ENCODE assay signal across 8 cellular contexts in the genomic region with DNA sequence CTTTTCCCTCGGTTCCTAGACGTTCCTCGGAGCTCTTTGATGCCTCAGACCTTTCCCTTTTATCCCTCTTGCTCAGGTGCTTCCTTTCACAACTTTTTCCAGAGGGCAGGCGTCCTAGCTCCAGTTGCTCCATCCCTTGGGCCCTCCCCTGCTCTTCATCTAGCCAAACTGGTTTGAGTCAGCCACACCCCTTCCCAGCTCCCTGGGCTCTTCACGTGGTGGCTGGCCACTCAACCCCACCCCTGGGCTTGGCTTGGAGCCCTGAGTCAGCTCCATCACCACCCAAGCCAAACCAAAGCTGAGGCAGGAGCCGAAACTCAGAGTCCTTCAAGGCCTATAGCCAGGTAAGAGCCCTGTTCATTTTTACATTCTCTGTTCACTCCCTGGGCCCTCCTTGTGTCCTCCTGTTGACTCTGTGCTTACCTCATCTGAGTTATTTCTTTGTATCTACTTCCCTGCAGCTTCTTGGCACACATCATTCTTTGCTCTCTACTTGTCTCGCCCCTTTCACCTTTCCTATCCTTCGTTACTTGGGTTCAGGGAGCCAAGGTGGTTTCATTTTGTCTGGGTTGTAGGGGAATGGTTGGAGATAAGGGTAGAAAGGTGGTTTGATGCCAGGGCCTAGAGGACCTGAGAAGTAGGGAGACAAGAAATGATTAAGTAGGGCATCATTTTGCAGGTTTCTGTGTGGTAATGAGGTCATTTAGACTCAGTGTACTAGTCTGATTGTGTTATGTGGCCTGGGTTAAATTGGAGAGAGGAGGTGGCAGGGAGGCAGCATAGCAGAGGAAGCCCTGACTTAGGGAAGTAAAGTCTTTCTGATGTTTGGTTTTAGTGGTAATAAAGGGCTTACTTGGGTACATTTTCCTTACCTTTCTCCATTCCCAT. TPM values are rescaled to one million over a fixed set of nuclear protein-coding genes. Genes with fewer than 3 reads are reported as not detected.
DNase-seq lines count a peak whose midpoint lies in the region; ATAC-seq and TF ChIP-seq lines count a peak whose summit lies in the region.

No MANE protein-coding gene starts in this region.

- no peaks in the 10 kb centered on the region for H3K4me1 ChIP-seq in neuronal stem cell (ENCODE audit: control insufficient read depth in 2 of 2, insufficient read depth in 1 of 2, low read depth in 1 of 2, low read length in 2 of 2)

- H2BK12ac ChIP-seq in neuronal stem cell (ENCODE audit: low read length) = no peak overlapping the region

- H3K79me1 ChIP-seq in neuronal stem cell (ENCODE audit: low read depth, low read length) = peaks cover 8% of the 10 kb centered on the region

- H4K8ac ChIP-seq in neuronal stem cell (ENCODE audit: low read depth, low read length) = no peak overlapping the region

- POLR2A ChIA-PET in T-cell (lab: Charles Lee) = no interaction called here

- ATAC-seq in T-cell (replicated peaks in 1 of 4) (no peak), GM18858 (IDR thresholded peaks at IDR 0.05; ENCODE audit: unreplicated experiment) (no peak)

- H3K14ac ChIP-seq in neuronal stem cell (ENCODE audit: low read length) = no peak overlapping the region

- H2BK5ac ChIP-seq in neuronal stem cell (ENCODE audit: low read length) = no peak overlapping the region

- no peak overlapping the region for H4K91ac ChIP-seq in neuronal stem cell (ENCODE audit: low read depth, low read length, poor library complexity)

- in situ Hi-C loops in G401 (cut with HindIII; ENCODE audit: low sequenced_read_pairs) = no loop called here

- peaks cover 43 to 96% of the 10 kb centered on the region in 2 donors for H3K36me3 ChIP-seq in neuronal stem cell (replicated peaks in 1 of 2; ENCODE audit: control insufficient read depth in 2 of 2, insufficient read depth in 2 of 2, low read length in 2 of 2)

- no peaks in the 10 kb centered on the region for H3K27me3 ChIP-seq in neuronal stem cell (ENCODE audit: control insufficient read depth in 3 of 3, insufficient read depth in 3 of 3, low read depth in 1 of 3, low read length in 3 of 3)

- H3K4me2 ChIP-seq in neuronal stem cell (ENCODE audit: insufficient read depth, low read length, poor library complexity, severe bottlenecking) = no peak overlapping the region

- H3K4me3 Mint-ChIP-seq in T-cell = no peak overlapping the region

- no peak overlapping the region for H3K4ac ChIP-seq in neuronal stem cell (ENCODE audit: low read length)

- H3K27me3 Mint-ChIP-seq in T-cell = no peaks in the 10 kb centered on the region

- no peak overlapping the region for H2BK120ac ChIP-seq in neuronal stem cell (ENCODE audit: low read depth, low read length)

- H3K36me3 Mint-ChIP-seq in T-cell = peaks cover 45% of the 10 kb centered on the region

- H2AK5ac ChIP-seq in neuronal stem cell (ENCODE audit: low read depth, low read length) = no peak overlapping the region

- H3K27ac Mint-ChIP-seq in T-cell = peak overlapping the region; percentile 38 to 74

- no CpG with 5 or more reads among the region's 8 CpGs for WGBS in neuronal stem cell (ENCODE audit: extremely low coverage in 2 of 2, insufficient read length in 2 of 2, insufficient replicate concordance in 1 of 2), 2 donors

- CTCF ChIA-PET in T-cell (lab: Charles Lee) = no interaction called here

- no peaks in the 10 kb centered on the region for H3K9me3 ChIP-seq in neuronal stem cell (replicated peaks in 1 of 2; ENCODE audit: control insufficient read depth in 2 of 2, insufficient read depth in 1 of 2, low read depth in 1 of 2, low read length in 2 of 2)

- no peak overlapping the region for H2AFZ ChIP-seq in neuronal stem cell (ENCODE audit: low read length)

- no peak overlapping the region for H3K4me3 ChIP-seq in fibroblast of mammary gland (ENCODE audit: control insufficient read depth, low read depth, low read length)
- H3K4me3 ChIP-seq in neuronal stem cell (ENCODE audit: low read length in 2 of 2) = no peak overlapping the region

- no peak overlapping the region for H3K18ac ChIP-seq in neuronal stem cell (ENCODE audit: low read length)

- H2BK15ac ChIP-seq in neuronal stem cell (ENCODE audit: low read length) = no peak overlapping the region

- H3K27ac ChIP-seq in neuronal stem cell (replicated peaks; ENCODE audit: low read length) = no peak overlapping the region

- no peak overlapping the region for H3K9ac ChIP-seq in neuronal stem cell (ENCODE audit: low read depth, low read length, poor library complexity)

- H3K9me3 Mint-ChIP-seq in T-cell = no peaks in the 10 kb centered on the region

- H3K4me1 Mint-ChIP-seq in T-cell = peaks cover 9 to 26% (median 14%) of the 10 kb centered on the region in 3 donors

- peak; percentile 47 for DNase-seq in NCI-H748 (lab: John Stamatoyannopoulos, UW; ENCODE audit: unreplicated experiment)
- no peak for DNase-seq in NCI-H748 treated with DMSO at 0.1 percent for 48 hours (lab: John Stamatoyannopoulos, UW)
- no peak for DNase-seq in T-cell
- peak; percentile 93 for DNase-seq in fibroblast of mammary gland (ENCODE audit: low read depth)
- no peak for DNase-seq in neuronal stem cell (ENCODE audit: low spot score)
- no peak for DNase-seq in G401 (ENCODE audit: low spot score)
- no peak for DNase-seq in KG1 (lab: John Stamatoyannopoulos, UW)

- peak overlapping the region; percentile 83 for H3K23ac ChIP-seq in neuronal stem cell (ENCODE audit: low read depth, low read length, poor library complexity)

- no peak for TF ChIP-seq CTCF in fibroblast of mammary gland (conservative IDR thresholded peaks at IDR 0.05; ENCODE audit: control insufficient read depth, insufficient read depth, low read depth, low read length)

RNA-seq across cellular contexts. Expression of a gene that starts 7.6 kb away (rescaled TPM):
- 10 to 100 TPM; 36.4 to 57.8 (median 48.9) TPM for total RNA-seq in T-cell
- 22.6 TPM for polyA plus RNA-seq in neuronal stem cell (2013, experiment 1 of 2)
- 21.7 TPM for polyA plus RNA-seq in neuronal stem cell (2013, experiment 2 of 2)
- total RNA-seq in G401 (2014; rRNA removed; shearing (Covaris generic)) = 35.9 TPM in 2 replicates

RNA-seq across cellular contexts. Expression of a gene that starts 21.3 kb away (rescaled TPM):
- total RNA-seq in T-cell = 1 to 10 TPM; 1.3 to 3.1 (median 2.7) TPM
- polyA plus RNA-seq in neuronal stem cell (2013, experiment 1 of 2) = 7.2 TPM
- polyA plus RNA-seq in neuronal stem cell (2013, experiment 2 of 2) = 7.6 TPM
- 2.4 and 6.5 TPM in 2 replicates for total RNA-seq in G401 (2014; rRNA removed; shearing (Covaris generic))

RNA-seq across cellular contexts. Expression of a gene that starts 21.5 kb away (rescaled TPM):
- total RNA-seq in T-cell = 100 to 1,000 TPM in 1 of 5 donors, 10 to 100 TPM in 4; 55.7 to 106 (median 95.9) TPM
- 35.7 TPM for polyA plus RNA-seq in neuronal stem cell (2013, experiment 1 of 2)
- polyA plus RNA-seq in neuronal stem cell (2013, experiment 2 of 2) = 38.4 TPM
- total RNA-seq in G401 (2014; rRNA removed; shearing (Covaris generic)) = 136 and 189 TPM in 2 replicates

RNA-seq across cellular contexts. Expression of a gene that starts 41.6 kb away (rescaled TPM):
- total RNA-seq in T-cell = 100 to 1,000 TPM in 3 of 5 donors, 10 to 100 TPM in 2; 82.8 to 124 (median 114) TPM
- polyA plus RNA-seq in neuronal stem cell (2013, experiment 1 of 2) = 15.9 TPM
- polyA plus RNA-seq in neuronal stem cell (2013, experiment 2 of 2) = 17.9 TPM
- total RNA-seq in G401 (2014; rRNA removed; shearing (Covaris generic)) = 3.6 and 4.1 TPM in 2 replicates

RNA-seq across cellular contexts. Expression of a gene that starts 46.4 kb away (rescaled TPM):
- 1 to 10 TPM; 2.4 to 7.6 (median 4.4) TPM for total RNA-seq in T-cell
- 10.7 TPM for polyA plus RNA-seq in neuronal stem cell (2013, experiment 1 of 2)
- polyA plus RNA-seq in neuronal stem cell (2013, experiment 2 of 2) = 11.2 TPM
- total RNA-seq in G401 (2014; rRNA removed; shearing (Covaris generic)) = 18.4 and 27.6 TPM in 2 replicates

Comparison
In these comparisons a context has a peak if more than half of its experiments do, and no peak if none do; other contexts are left out.
1. DNase-seq: peak in NCI-H748 (single experiment) and fibroblast of mammary gland (single experiment); none in NCI-H748 treated with DMSO at 0.1 percent for 48 hours (single experiment), T-cell (0 of 34), neuronal stem cell (single experiment), G401 (single experiment) and KG1 (single experiment).